22 cellular contexts compared by ENCODE assay signal in the genomic region with DNA sequence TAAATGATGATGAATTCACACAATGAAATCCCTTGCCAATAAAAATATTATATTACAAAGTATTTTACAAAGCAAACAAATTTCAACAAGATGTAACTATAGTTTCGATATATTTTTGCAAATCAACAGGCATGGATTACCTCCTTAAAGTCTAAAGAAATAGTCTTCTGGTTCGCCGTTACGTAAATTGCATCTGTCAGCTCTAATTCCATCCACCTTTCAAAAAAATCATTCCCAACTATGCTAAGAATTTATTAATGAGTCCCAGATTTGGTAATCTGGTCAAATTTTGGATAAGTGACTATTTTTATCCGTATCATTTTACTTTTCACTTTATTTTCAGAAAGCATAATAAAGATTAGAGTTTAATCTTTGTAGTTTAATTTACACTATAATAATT.
DNase-seq lines count a peak whose midpoint lies in the region; ATAC-seq, FAIRE-seq and TF ChIP-seq lines count a peak whose summit lies in the region.
"Had no signal": no experiment of that assay in that cellular context is flagged by ENCODE, and none has a peak within 500 bp of the region (broad histone marks: within the 10 kb centered on the region; RNA-seq: fewer than 3 reads in every experiment).

No MANE protein-coding gene starts in this region.

- H3K9me3 ChIP-seq in A549 (no peaks in the 10 kb centered on the region), H1 (ENCODE audit: insufficient read depth in 2 of 2, low read depth in 1 of 2, low read length in 1 of 2) (no peaks in the 10 kb centered on the region), MG63 (no peaks in the 10 kb centered on the region)
- H3K9me3 ChIP-seq: BLaER1 treated with 17β-estradiol and CSF1 and Interleukin-3, amounts not matched to agents 10 nM and 100 nM; Caco-2 had no signal

- H3K4me3 Mint-ChIP-seq in GM23338, result no peak overlapping the region
- H3K4me3 Mint-ChIP-seq: B cell; CD4-positive, alpha-beta T cell; CD8-positive, alpha-beta T cell had no signal

- H4K20me1 ChIP-seq in GM23338 (replicated peaks; ENCODE audit: insufficient read depth) (no peaks in the 10 kb centered on the region), H1 (replicated peaks in 1 of 2; ENCODE audit: control insufficient read depth in 1 of 2, insufficient read depth in 2 of 2, low read length in 2 of 2) (no peaks in the 10 kb centered on the region)
- H4K20me1 ChIP-seq: BLaER1 treated with 17β-estradiol and CSF1 and Interleukin-3, amounts not matched to agents 10 nM and 100 nM had no signal

- no peak overlapping the region for H4K91ac ChIP-seq in H1 (replicated peaks; ENCODE audit: insufficient read length, low read length)

- H3K27ac Mint-ChIP-seq in GM23338, result no peak overlapping the region
- H3K27ac Mint-ChIP-seq: B cell; CD4-positive, alpha-beta T cell; CD8-positive, alpha-beta T cell had no signal

- WGBS in A549 (ENCODE audit: missing lambda C conversion rate), result 85% methylated on average over 5 of the region's 5 CpGs
- 93% methylated on average over 5 of the region's 5 CpGs; no CpG with 5 or more reads in 1 of the 2 experiments for WGBS in H1 (ENCODE audit: extremely low coverage in 1 of 2, insufficient coverage in 1 of 2, insufficient read length in 1 of 2, insufficient replicate concordance in 2 of 2, low coverage in 1 of 2, low lambda C conversion rate in 2 of 2, missing lambda C conversion rate in 1 of 2), 2 experiments

- H3K27me3 ChIP-seq in GM23338 (ENCODE audit: insufficient read depth), result no peaks in the 10 kb centered on the region
- no peaks in the 10 kb centered on the region for H3K27me3 ChIP-seq in H1 (replicated peaks in 1 of 4; ENCODE audit: control insufficient read depth in 3 of 4, extremely low read depth in 1 of 4, insufficient read depth in 3 of 4, low read length in 3 of 4)
- H3K27me3 ChIP-seq in MG63, result no peaks in the 10 kb centered on the region
- H3K27me3 ChIP-seq: BLaER1 treated with 17β-estradiol and CSF1 and Interleukin-3, amounts not matched to agents 10 nM and 100 nM had no signal

- DNase-seq in A549 (ENCODE audit: low read depth in 1 of 2, low spot score in 1 of 2) (no peak), GM23338 (ENCODE audit: low spot score) (no peak), H1 (ENCODE audit: low read depth in 1 of 2, low spot score in 2 of 2) (no peak), retinal pigment epithelial cell (ENCODE audit: low read depth) (peak; percentile 76), MG63 (no peak), islet precursor cell (no peak)
- DNase-seq: 8988T; AML-193; Caco-2; Calu3; CD4-positive, alpha-beta T cell; CD8-positive, alpha-beta T cell; DMS79 treated with DMSO at 0.1 percent for 48 hours; GF-D8 had no signal

- FAIRE-seq in A549 (lab: Jason Lieb, UNC), result no peak
- FAIRE-seq in H1 (lab: Jason Lieb, UNC), result no peak
- FAIRE-seq: A204.1, D721Med, G401.6, GM12891 had no signal

- H3K27me3 Mint-ChIP-seq in GM23338 (ENCODE audit: insufficient read depth, low read depth, poor library complexity), result no peaks in the 10 kb centered on the region
- H3K27me3 Mint-ChIP-seq: B cell; CD4-positive, alpha-beta T cell had no signal

- TF ChIP-seq CTCF in A549 (IDR thresholded peaks at IDR 0.05) (no peak), GM23338 (conservative IDR thresholded peaks at IDR 0.05; ENCODE audit: low read depth in 2 of 2) (no peak), H1 (IDR thresholded peaks at IDR 0.05; ENCODE audit: control extremely low read depth in 1 of 3, insufficient read depth in 1 of 3, low read depth in 1 of 3, low read length in 3 of 3) (no peak), retinal pigment epithelial cell (conservative IDR thresholded peaks at IDR 0.05; ENCODE audit: low read depth, low read length) (no peak)

- H4K5ac ChIP-seq in H1 (ENCODE audit: insufficient read length, low read depth, low read length), result peak overlapping the region; percentile 5

- no peak overlapping the region for H2BK15ac ChIP-seq in H1 (ENCODE audit: low read length)

- H3F3A ChIP-seq in GM23338 (replicated peaks; ENCODE audit: low read depth), result no peaks in the 10 kb centered on the region

- no peak overlapping the region for H3K4ac ChIP-seq in H1 (replicated peaks; ENCODE audit: insufficient read length, low read depth, low read length)

- no peak overlapping the region for H2BK12ac ChIP-seq in H1 (ENCODE audit: low read depth, low read length)

- H3K27ac ChIP-seq in A549 (no peak overlapping the region), GM23338 (ENCODE audit: low read depth) (no peak overlapping the region), H1 (ENCODE audit: low read depth, low read length) (no peak overlapping the region)
- H3K27ac ChIP-seq: BLaER1 treated with 17β-estradiol and CSF1 and Interleukin-3, amounts not matched to agents 10 nM and 100 nM; C4-2B had no signal

- H3K23me2 ChIP-seq in H1 (ENCODE audit: low read depth, low read length), result no peaks in the 10 kb centered on the region; the same call in 1 of the 2 replicates

- H2BK5ac ChIP-seq in H1 (ENCODE audit: low read depth, low read length), result no peak overlapping the region

- no peaks in the 10 kb centered on the region for H3K9me3 Mint-ChIP-seq in GM23338

- H2AK5ac ChIP-seq in H1 (ENCODE audit: low read depth, low read length), result no peak overlapping the region

- H3K79me2 ChIP-seq in GM23338 (replicated peaks; ENCODE audit: insufficient read depth), result no peaks in the 10 kb centered on the region
- H3K79me2 ChIP-seq in H1 (ENCODE audit: control insufficient read depth in 1 of 2, insufficient read depth in 2 of 2, low read length in 2 of 2), result no peaks in the 10 kb centered on the region

- CTCF ChIA-PET in A549 (lab: Yijun Ruan, JAX) (no interaction called here), H1 (lab: Charles Lee; ENCODE audit: partially characterized antibody) (no interaction called here)

- H2AFZ ChIP-seq in GM23338 (no peak overlapping the region), H1 (ENCODE audit: low read length) (no peak overlapping the region)

- TF ChIP-seq RAD21 in A549 (conservative IDR thresholded peaks at IDR 0.05 in 1 of 2, IDR thresholded peaks at IDR 0.05 in 1 of 2) (no peak), H1 (IDR thresholded peaks at IDR 0.05 in 1 of 2, conservative IDR thresholded peaks at IDR 0.05 in 1 of 2; ENCODE audit: low read depth in 2 of 2, low read length in 2 of 2) (no peak)

- H3K9ac ChIP-seq in H1 (replicated peaks in 1 of 4; ENCODE audit: extremely low read depth in 1 of 4, low read depth in 3 of 4, low read length in 3 of 4), result no peak overlapping the region
- H3K9ac ChIP-seq: BLaER1 treated with 17β-estradiol and CSF1 and Interleukin-3, amounts not matched to agents 10 nM and 100 nM had no signal

- no peaks in the 10 kb centered on the region for H3K79me1 ChIP-seq in H1 (ENCODE audit: low read depth, low read length)

- ATAC-seq in A549, result no peak
- ATAC-seq in GM23338, result no peak
- ATAC-seq in HG03139 (IDR thresholded peaks at IDR 0.05; ENCODE audit: unreplicated experiment), result no peak
- ATAC-seq: CD8-positive, alpha-beta T cell had no signal

- H3K56ac ChIP-seq in H1 (replicated peaks; ENCODE audit: insufficient read length, low read depth, low read length), result no peak overlapping the region

- no peak overlapping the region for H3K18ac ChIP-seq in H1 (ENCODE audit: extremely low read depth, low read length)

- no peak overlapping the region for H2BK20ac ChIP-seq in H1 (ENCODE audit: low read length)

- H3K4me1 ChIP-seq in A549 (no peaks in the 10 kb centered on the region), GM23338 (ENCODE audit: insufficient read depth) (peaks cover 36% of the 10 kb centered on the region), H1 (replicated peaks in 1 of 4; ENCODE audit: control insufficient read depth in 3 of 4, insufficient read depth in 4 of 4, low read length in 3 of 4) (peaks cover 0 to 13% (median 3%) of the 10 kb centered on the region in 4 experiments; a peak in 2 of 7 replicates)
- H3K4me1 ChIP-seq: BLaER1 treated with 17β-estradiol and CSF1 and Interleukin-3, amounts not matched to agents 10 nM and 100 nM had no signal

- no peaks in the 10 kb centered on the region for H3K36me3 Mint-ChIP-seq in GM23338 (ENCODE audit: low read depth)
- H3K36me3 Mint-ChIP-seq: CD8-positive, alpha-beta T cell had no signal

- no peak for TF ChIP-seq POLR2A in A549 (IDR thresholded peaks at IDR 0.05; ENCODE audit: low read length)
- no peak for TF ChIP-seq POLR2A in H1 (IDR thresholded peaks at IDR 0.05; ENCODE audit: control extremely low read depth in 1 of 2, low read depth in 2 of 2, low read length in 2 of 2)

- no peak for TF ChIP-seq EP300 in A549 (IDR thresholded peaks at IDR 0.05)
- TF ChIP-seq EP300 in H1 (IDR thresholded peaks at IDR 0.05; ENCODE audit: borderline replicate concordance in 1 of 2, low read depth in 2 of 2, low read length in 2 of 2), result no peak

- H3K4me1 Mint-ChIP-seq in GM23338, result peaks cover 26% of the 10 kb centered on the region
- H3K4me1 Mint-ChIP-seq: B cell had no signal

- POLR2A ChIA-PET in A549 (lab: Yijun Ruan, JAX) (no interaction called here), H1 (lab: Charles Lee; ENCODE audit: partially characterized antibody) (no interaction called here)

- H3K23ac ChIP-seq in H1 (ENCODE audit: insufficient read length), result no peak overlapping the region

- H3K4me2 ChIP-seq in A549 (no peak overlapping the region), GM23338 (peak overlapping the region; percentile 8; the same call in 1 of the 2 replicates), H1 (ENCODE audit: insufficient read depth in 1 of 2, low read depth in 2 of 2, low read length in 2 of 2) (no peak overlapping the region)
- H3K4me2 ChIP-seq: BLaER1 treated with 17β-estradiol and CSF1 and Interleukin-3, amounts not matched to agents 10 nM and 100 nM had no signal

- H2BK120ac ChIP-seq in H1 (replicated peaks; ENCODE audit: low read depth, low read length), result no peak overlapping the region

- no peaks in the 10 kb centered on the region for H3K9me2 ChIP-seq in GM23338 (ENCODE audit: insufficient read depth)

- H3K36me3 ChIP-seq in GM23338 (ENCODE audit: insufficient read depth), result no peaks in the 10 kb centered on the region
- no peaks in the 10 kb centered on the region for H3K36me3 ChIP-seq in H1 (ENCODE audit: control insufficient read depth in 2 of 4, insufficient read depth in 4 of 4, low read length in 3 of 4)
- no peaks in the 10 kb centered on the region for H3K36me3 ChIP-seq in MG63
- H3K36me3 ChIP-seq: BLaER1 treated with 17β-estradiol and CSF1 and Interleukin-3, amounts not matched to agents 10 nM and 100 nM had no signal

- H3K4me3 ChIP-seq in A549 (no peak overlapping the region), GM23338 (no peak overlapping the region), H1 (ENCODE audit: extremely low read depth in 1 of 4, insufficient read depth in 2 of 4, low read depth in 3 of 4, low read length in 4 of 4) (no peak overlapping the region), retinal pigment epithelial cell (ENCODE audit: low read length) (no peak overlapping the region), MG63 (no peak overlapping the region)
- H3K4me3 ChIP-seq: BLaER1 treated with 17β-estradiol and CSF1 and Interleukin-3, amounts not matched to agents 10 nM and 100 nM had no signal

- H3K14ac ChIP-seq in H1 (ENCODE audit: insufficient read length), result no peak overlapping the region

- no peak overlapping the region for H4K8ac ChIP-seq in H1 (ENCODE audit: extremely low read depth, insufficient read depth, low read length)

TF ChIP-seq in A549, 52 proteins besides CTCF, POLR2A, EP300 and RAD21 (continues in another document):
- no peak for TF ChIP-seq JUNB (IDR thresholded peaks at IDR 0.05)

TF ChIP-seq in H1, 55 proteins besides CTCF, POLR2A, EP300 and RAD21 (continues in another document):
- no peak for TF ChIP-seq HDAC2 (IDR thresholded peaks at IDR 0.05; ENCODE audit: borderline replicate concordance in 1 of 2, low read depth in 2 of 2, low read length in 2 of 2)
